In the genomic region with DNA sequence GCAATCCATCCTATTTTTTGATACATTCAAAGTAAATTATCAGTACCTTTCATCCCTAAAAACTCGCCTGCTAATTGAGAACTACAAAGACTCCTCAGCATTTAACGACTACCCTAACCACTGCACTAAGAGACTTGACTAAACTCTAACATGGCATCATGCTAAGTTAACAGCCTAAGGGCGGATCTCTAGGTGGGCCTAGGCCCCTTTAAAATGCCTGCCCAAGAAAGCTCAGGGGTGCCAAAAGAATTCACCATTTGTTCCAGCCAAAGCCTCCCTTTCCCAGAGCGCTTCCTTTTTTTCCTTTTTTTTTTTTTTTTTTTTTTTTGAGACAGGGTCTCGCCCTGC, we compare ENCODE assay signal across 9 cellular contexts. TPM values are rescaled to one million over a fixed set of nuclear protein-coding genes. Genes with fewer than 3 reads are reported as not detected.
DNase-seq lines count a peak whose midpoint lies in the region; ATAC-seq and TF ChIP-seq lines count a peak whose summit lies in the region.
"Had no signal": no experiment of that assay in that cellular context is flagged by ENCODE, and none has a peak within 500 bp of the region (broad histone marks: within the 10 kb centered on the region; RNA-seq: fewer than 3 reads in every experiment).

No MANE protein-coding gene starts in this region.

- peaks cover 15% of the 10 kb centered on the region for H3K4me1 ChIP-seq in CD4-positive, CD25-positive, alpha-beta regulatory T cell (ENCODE audit: control insufficient read depth, insufficient read depth, low read length, poor library complexity, severe bottlenecking)
- H3K4me1 ChIP-seq in body of pancreas (peaks cover 27% of the 10 kb centered on the region), lower lobe of right lung (peaks cover 18% of the 10 kb centered on the region), vagina (peaks cover 12% of the 10 kb centered on the region)

- DNase-seq in CD4-positive, CD25-positive, alpha-beta regulatory T cell, result no peak
- DNase-seq in body of pancreas, result no peak
- DNase-seq in lower lobe of right lung, result no peak
- no peak for DNase-seq in vagina (ENCODE audit: extremely low spot score in 2 of 2)

- no peaks in the 10 kb centered on the region for H3K27me3 ChIP-seq in CD4-positive, CD25-positive, alpha-beta regulatory T cell (ENCODE audit: control insufficient read depth, insufficient read depth, low read length)
- no peaks in the 10 kb centered on the region for H3K27me3 ChIP-seq in body of pancreas
- H3K27me3 ChIP-seq in lower lobe of right lung (ENCODE audit: low read depth), result no peaks in the 10 kb centered on the region
- no peaks in the 10 kb centered on the region for H3K27me3 ChIP-seq in vagina

- peak overlapping the region; percentile 90 for H3K4me3 ChIP-seq in CD4-positive, CD25-positive, alpha-beta regulatory T cell (ENCODE audit: low read depth, low read length)
- H3K4me3 ChIP-seq in body of pancreas (peak overlapping the region in 1 of 2 donors; percentile 92), lower lobe of right lung (peak overlapping the region; percentile 93), vagina (peak overlapping the region; percentile 70 to 98)

- ATAC-seq in CD4-positive, CD25-positive, alpha-beta regulatory T cell (ENCODE audit: low read depth in 2 of 2), result no peak
- ATAC-seq in HG03432 (IDR thresholded peaks at IDR 0.05; ENCODE audit: unreplicated experiment), result peak; percentile 7
- ATAC-seq in body of pancreas, result peak; percentile 12
- ATAC-seq in lower lobe of right lung, result peak; percentile 7 to 8
- ATAC-seq in HG03097 (IDR thresholded peaks at IDR 0.05; ENCODE audit: low FRiP score, unreplicated experiment), result no peak
- no peak for ATAC-seq in HG03457 (IDR thresholded peaks at IDR 0.05; ENCODE audit: unreplicated experiment)
- no peak for ATAC-seq in GM18520 (IDR thresholded peaks at IDR 0.05; ENCODE audit: unreplicated experiment)

- peaks cover 7% of the 10 kb centered on the region for H3K36me3 ChIP-seq in CD4-positive, CD25-positive, alpha-beta regulatory T cell (ENCODE audit: control insufficient read depth, insufficient read depth, low read length)
- peaks cover 0 to 4% of the 10 kb centered on the region in 2 donors for H3K36me3 ChIP-seq in body of pancreas (replicated peaks in 1 of 2; ENCODE audit: insufficient read depth in 1 of 2, low read depth in 2 of 2)
- H3K36me3 ChIP-seq in lower lobe of right lung, result peaks cover 15% of the 10 kb centered on the region
- H3K36me3 ChIP-seq in vagina, result peaks cover 0 to under 1% of the 10 kb centered on the region in 2 donors

- 49 to 55% methylated on average over 5 of the region's 5 CpGs for WGBS in body of pancreas, 2 donors

- no peaks in the 10 kb centered on the region for H3K9me3 Mint-ChIP-seq in CD4-positive, CD25-positive, alpha-beta regulatory T cell

- peak overlapping the region; percentile 62 for H3K27ac ChIP-seq in CD4-positive, CD25-positive, alpha-beta regulatory T cell (ENCODE audit: insufficient read depth, low read length, poor library complexity, severe bottlenecking)
- H3K27ac ChIP-seq in body of pancreas (peak overlapping the region; percentile 55 to 86 (median 76)), lower lobe of right lung (peak overlapping the region; percentile 86), vagina (peak overlapping the region; percentile 75)

- intact Hi-C loops in body of pancreas (cut with DNase I) (no loop called here), lower lobe of right lung (cut with DNase I) (no loop called here), vagina (cut with DNase I) (no loop called here)

- peak overlapping the region; percentile 93 to 98 (median 98) for H3K4me3 Mint-ChIP-seq in CD4-positive, CD25-positive, alpha-beta regulatory T cell

- H3K36me3 Mint-ChIP-seq in CD4-positive, CD25-positive, alpha-beta regulatory T cell, result peaks cover 3% of the 10 kb centered on the region

- no peak for TF ChIP-seq CTCF in body of pancreas (IDR thresholded peaks at IDR 0.05)
- no peak for TF ChIP-seq CTCF in lower lobe of right lung (IDR thresholded peaks at IDR 0.05)
- TF ChIP-seq CTCF in vagina (IDR thresholded peaks at IDR 0.05), result no peak

- H3K4me1 Mint-ChIP-seq in CD4-positive, CD25-positive, alpha-beta regulatory T cell, result peaks cover 15 to 25% (median 21%) of the 10 kb centered on the region in 4 donors

- TF ChIP-seq POLR2A in body of pancreas (IDR thresholded peaks at IDR 0.05) (no peak), vagina (IDR thresholded peaks at IDR 0.05) (no peak)

- H3K27ac Mint-ChIP-seq in CD4-positive, CD25-positive, alpha-beta regulatory T cell, result peak overlapping the region; percentile 90 to 97 (median 92)

- peaks cover 6% of the 10 kb centered on the region for H3K27me3 Mint-ChIP-seq in CD4-positive, CD25-positive, alpha-beta regulatory T cell

- no peaks in the 10 kb centered on the region for H3K9me3 ChIP-seq in CD4-positive, CD25-positive, alpha-beta regulatory T cell (ENCODE audit: control insufficient read depth in 2 of 2, low read length in 2 of 2)
- no peaks in the 10 kb centered on the region for H3K9me3 ChIP-seq in body of pancreas
- H3K9me3 ChIP-seq in lower lobe of right lung, result no peaks in the 10 kb centered on the region
- no peaks in the 10 kb centered on the region for H3K9me3 ChIP-seq in vagina

RNA-seq across cellular contexts. Expression of a gene that starts 0.6 kb away (rescaled TPM):
- total RNA-seq in CD4-positive, CD25-positive, alpha-beta regulatory T cell, result 13.9 TPM
- polyA plus RNA-seq in CD4-positive, CD25-positive, alpha-beta regulatory T cell, result 1 to 10 TPM; 6.3 to 8.5 (median 7.2) TPM
- total RNA-seq in body of pancreas (10 to 100 TPM; 10.1 to 73.2 TPM), lower lobe of right lung (25.1 TPM), vagina (53.0 TPM)

RNA-seq across cellular contexts. Expression of a gene that starts 6.1 kb away (rescaled TPM):
- not detected for total RNA-seq in CD4-positive, CD25-positive, alpha-beta regulatory T cell
- polyA plus RNA-seq in CD4-positive, CD25-positive, alpha-beta regulatory T cell, result not detected
- total RNA-seq in body of pancreas (1 to 10 TPM in 1 of 2 donors, not detected in 1; 4.4 TPM), lower lobe of right lung (not detected), vagina (0.98 TPM)
- total RNA-seq: renal cortical epithelial cell had no signal

RNA-seq across cellular contexts. Expression of a gene that starts 23.3 kb away (rescaled TPM):
- total RNA-seq in CD4-positive, CD25-positive, alpha-beta regulatory T cell, result not detected
- 1 to 10 TPM in 1 of 4 donors, under 1 TPM in 1, not detected in 2; 0.63 to 1.5 TPM for polyA plus RNA-seq in CD4-positive, CD25-positive, alpha-beta regulatory T cell
- 1 to 10 TPM in 1 of 2 donors, not detected in 1; 1.6 TPM for total RNA-seq in body of pancreas
- 4.5 TPM for total RNA-seq in lower lobe of right lung
- 7.6 TPM for total RNA-seq in vagina
- total RNA-seq: renal cortical epithelial cell had no signal

RNA-seq across cellular contexts. Expression of a gene that starts 59.2 kb away (rescaled TPM):
- 71.1 TPM for total RNA-seq in CD4-positive, CD25-positive, alpha-beta regulatory T cell
- 1 to 10 TPM in 3 of 4 donors, not detected in 1; 1.1 to 2.0 (median 2.0) TPM for polyA plus RNA-seq in CD4-positive, CD25-positive, alpha-beta regulatory T cell
- total RNA-seq in body of pancreas, result 10 to 100 TPM; 60.7 to 86.7 TPM
- 23.7 TPM for total RNA-seq in lower lobe of right lung
- 5.9 TPM for total RNA-seq in vagina

Comparison
In these comparisons a context has a peak if more than half of its experiments do, and no peak if none do; other contexts are left out.
1. ATAC-seq: peak in HG03432 (single experiment), body of pancreas (single experiment) and lower lobe of right lung (2 of 2); none in CD4-positive, CD25-positive, alpha-beta regulatory T cell (0 of 2), HG03097 (single experiment), HG03457 (single experiment) and GM18520 (single experiment).
2. Peak in every context shown above with its lines, with median percentiles within 50 percentile points of each other: H3K27ac ChIP-seq.